Comparison of ENCODE assay signal across 2 cellular contexts in genomic region chr10:49691588-49691987, GRCh38.
A peak's percentile ranks its signal among the peaks of the same experiment; 100 is the strongest.
TF ChIP-seq lines count a peak whose summit lies in the region.

No MANE protein-coding gene starts in this region.

TF ChIP-seq in GM23338, 12 proteins besides CTCF, POLR2A, EP300 and RAD21:
- TF ChIP-seq ZNF114 (CRISPR knock-in tag; IDR thresholded peaks at IDR 0.05): no peak
- no peak for TF ChIP-seq STAT1 (IDR thresholded peaks at IDR 0.05; ENCODE audit: unreplicated experiment)
- TF ChIP-seq EZH2phosphoT487 (IDR thresholded peaks at IDR 0.05; ENCODE audit: unreplicated experiment): no peak
- TF ChIP-seq JUNB (IDR thresholded peaks at IDR 0.05; ENCODE audit: unreplicated experiment): no peak
- no peak for TF ChIP-seq EZH2 (IDR thresholded peaks at IDR 0.05; ENCODE audit: low read depth, unreplicated experiment)
- TF ChIP-seq CREB1 (CRISPR knock-in tag; IDR thresholded peaks at IDR 0.05; ENCODE audit: low read depth): no peak
- no peak for TF ChIP-seq REST (IDR thresholded peaks at IDR 0.05; ENCODE audit: unreplicated experiment)
- TF ChIP-seq ZNF331 (CRISPR knock-in tag; IDR thresholded peaks at IDR 0.05; ENCODE audit: low read depth): no peak
- no peak for TF ChIP-seq POLR2AphosphoS5 (IDR thresholded peaks at IDR 0.05; ENCODE audit: low read depth)
- no peak for TF ChIP-seq ZNF462 (CRISPR knock-in tag; IDR thresholded peaks at IDR 0.05)
- TF ChIP-seq NANOG (IDR thresholded peaks at IDR 0.05; ENCODE audit: borderline replicate concordance): no peak
- no peak for TF ChIP-seq ETS1 (IDR thresholded peaks at IDR 0.05)

TF ChIP-seq in H1, 55 proteins besides CTCF, POLR2A, EP300 and RAD21:
- no peak for TF ChIP-seq KDM1A (IDR thresholded peaks at IDR 0.05; ENCODE audit: borderline replicate concordance, low read length)
- no peak for TF ChIP-seq MAX (IDR thresholded peaks at IDR 0.05)
- no peak for TF ChIP-seq JUND (IDR thresholded peaks at IDR 0.05; ENCODE audit: low read length)
- TF ChIP-seq SUZ12 (IDR thresholded peaks at IDR 0.05; ENCODE audit: low read length): peak; percentile 45; the same call in 1 of the 2 replicates
